ENCODE assay signal across 9 cellular contexts in the genomic region with DNA sequence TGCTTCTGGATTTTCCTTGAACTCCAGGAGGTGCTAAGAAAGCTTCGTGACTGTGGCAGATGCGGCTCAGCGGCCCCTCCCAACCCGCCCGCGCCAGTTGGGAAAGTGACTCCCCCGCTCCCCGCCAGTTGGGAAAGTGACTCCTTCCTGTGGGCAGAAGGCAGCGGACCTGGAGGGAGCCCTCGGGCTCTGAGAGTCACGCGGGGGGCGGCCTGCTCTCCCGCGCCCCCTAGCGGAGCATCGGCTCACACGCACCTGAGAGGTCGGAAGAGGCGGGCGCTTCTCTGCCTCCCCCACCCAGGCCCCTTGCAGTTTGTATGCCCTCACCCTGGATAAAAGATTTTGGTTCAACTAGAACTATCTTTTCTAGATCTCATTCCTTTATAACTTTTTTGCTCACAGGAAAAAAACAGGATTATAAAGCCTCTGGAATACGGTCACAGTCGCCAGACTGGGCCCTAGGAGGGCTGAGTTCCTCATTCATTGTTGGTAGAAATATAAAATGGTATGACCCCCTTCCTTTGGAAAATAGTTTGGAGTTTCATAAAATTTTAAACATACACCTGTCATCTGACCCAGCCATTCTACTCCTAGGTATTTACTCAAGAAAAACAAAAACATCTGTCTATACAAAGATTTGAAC.
DNase-seq lines count a peak whose midpoint lies in the region; ATAC-seq, FAIRE-seq and TF ChIP-seq lines count a peak whose summit lies in the region.
"Had no signal": no experiment of that assay in that cellular context is flagged by ENCODE, and none has a peak within 500 bp of the region (broad histone marks: within the 10 kb centered on the region; RNA-seq: fewer than 3 reads in every experiment).

No MANE protein-coding gene starts in this region.

- H3F3A ChIP-seq in PC-3 (ENCODE audit: low read length, unreplicated experiment) = no peaks in the 10 kb centered on the region

- no peak overlapping the region for H3K27ac ChIP-seq in PC-3 (ENCODE audit: low read length)

- H3K27me3 Mint-ChIP-seq in MCF 10A (ENCODE audit: insufficient read depth, unreplicated experiment) = peaks cover 57% of the 10 kb centered on the region
- H3K27me3 Mint-ChIP-seq in mesothelial cell of epicardium (ENCODE audit: low read depth) = peaks cover 18% of the 10 kb centered on the region

- H3K36me3 Mint-ChIP-seq in MCF 10A (ENCODE audit: insufficient read depth, unreplicated experiment) (no peaks in the 10 kb centered on the region), mesothelial cell of epicardium (no peaks in the 10 kb centered on the region)

- no peaks in the 10 kb centered on the region for H3K27me3 ChIP-seq in PC-3 (ENCODE audit: low read length)

- no peak overlapping the region for H3K9ac ChIP-seq in PC-3 (ENCODE audit: low read length)

- no peaks in the 10 kb centered on the region for H4K20me1 ChIP-seq in PC-3 (ENCODE audit: low read length)

- H3K27ac Mint-ChIP-seq in MCF 10A (ENCODE audit: low read depth, unreplicated experiment) (no peak overlapping the region), mesothelial cell of epicardium (no peak overlapping the region)

- H2AFZ ChIP-seq in PC-3 (ENCODE audit: low read length) = no peak overlapping the region

- H3K4me1 ChIP-seq in PC-3 (ENCODE audit: insufficient read depth, low read length) = no peaks in the 10 kb centered on the region

- H3K36me3 ChIP-seq in PC-3 (ENCODE audit: low read depth, low read length) = no peaks in the 10 kb centered on the region

- no peaks in the 10 kb centered on the region for H3K79me2 ChIP-seq in PC-3 (ENCODE audit: low read length)

- no peak for DNase-seq in D721Med (ENCODE audit: insufficient read length, low spot score)
- DNase-seq in PC-3 = no peak
- DNase-seq in MCF 10A (ENCODE audit: unreplicated experiment) = peak; percentile 9
- peak in 1 of 2 donors; percentile 38 for DNase-seq in left colon
- peak; percentile 3 for DNase-seq in stimulated activated naive CD4-positive, alpha-beta T cell treated with Interleukin-2 at 50 U/mL for 16 hours (lab: John Stamatoyannopoulos, UW)
- DNase-seq in C1 segment of cervical spinal cord (lab: John Stamatoyannopoulos, UW) = no peak
- DNase-seq in mesothelial cell of epicardium (ENCODE audit: low spot score in 2 of 2, unreplicated experiment in 2 of 2) = no peak

- no TSS peak for BruUV-seq in PC-3 (replicated peaks; lab: Mats Ljungman, UMichigan)
- BruUV-seq in MCF 10A (replicated peaks; lab: Mats Ljungman, UMichigan) = no TSS peak

- POLR2A ChIA-PET in PC-3 (lab: Charles Lee; ENCODE audit: unreplicated experiment) (no interaction called here), MCF 10A (lab: Yijun Ruan, JAX) (no interaction called here)

- no peak for ATAC-seq in PC-3
- peak; percentile 36 for ATAC-seq in left colon
- no peak for ATAC-seq in GM19351 (IDR thresholded peaks at IDR 0.05; ENCODE audit: unreplicated experiment)

- H3K4me1 Mint-ChIP-seq in MCF 10A (ENCODE audit: insufficient read depth, unreplicated experiment) (peaks cover 4% of the 10 kb centered on the region), mesothelial cell of epicardium (peaks cover 22% of the 10 kb centered on the region)

- no peaks in the 10 kb centered on the region for H3K9me3 ChIP-seq in PC-3 (ENCODE audit: low read length)

- no peak overlapping the region for H3K4me3 Mint-ChIP-seq in MCF 10A (ENCODE audit: unreplicated experiment)
- H3K4me3 Mint-ChIP-seq in mesothelial cell of epicardium = no peak overlapping the region

- peaks cover 10% of the 10 kb centered on the region for H3K9me3 Mint-ChIP-seq in MCF 10A (ENCODE audit: unreplicated experiment)
- H3K9me3 Mint-ChIP-seq in mesothelial cell of epicardium = peaks cover 10% of the 10 kb centered on the region

- no peak overlapping the region for H3K4me2 ChIP-seq in PC-3 (ENCODE audit: low read length)

- intact Hi-C loops in PC-3 (cut with micrococcal nuclease) = loop anchor here (5.0 to 10.0 kb wide), 3 partner anchors 492 to 955 kb away; no protein-coding TSS in a partner anchor
- intact Hi-C loops in MCF 10A (cut with micrococcal nuclease) = loop anchor here (2.0 to 5.0 kb wide), 5 partner anchors 493 to 1537 kb away; no protein-coding TSS in a partner anchor
- intact Hi-C loops in left colon (cut with DNase I, micrococcal nuclease) = loop anchor here in 1 of 2 donors (10.0 kb wide), 2 partner anchors 155 to 495 kb away; no protein-coding TSS in a partner anchor

- CTCF ChIA-PET in PC-3 (lab: Charles Lee) (no interaction called here), MCF 10A (lab: Yijun Ruan, JAX) (interaction anchor here (0.6 to 1.3 kb wide), 8 partner anchors 8 to 1092 kb away, joined by 3 to 4 read pairs (median 3); no protein-coding TSS in a partner anchor)

- H3K9me2 ChIP-seq in PC-3 (replicated peaks; ENCODE audit: low read length) = no peaks in the 10 kb centered on the region

- TF ChIP-seq CTCF in D721Med (IDR thresholded peaks at IDR 0.05; ENCODE audit: insufficient read depth, missing control alignments) = peak; percentile 12
- TF ChIP-seq CTCF in PC-3 (conservative IDR thresholded peaks at IDR 0.05; ENCODE audit: low read depth, low read length) = peak; percentile 47; the same call in 1 of the 2 replicates
- TF ChIP-seq CTCF in MCF 10A (IDR thresholded peaks at IDR 0.05; ENCODE audit: unreplicated experiment) = peak; percentile 44
- TF ChIP-seq CTCF in mesothelial cell of epicardium (IDR thresholded peaks at IDR 0.05; ENCODE audit: unreplicated experiment) = no peak

- H3K4me3 ChIP-seq in PC-3 (ENCODE audit: low read length) = no peak overlapping the region

- FAIRE-seq in D721Med (lab: Jason Lieb, UNC) = no peak
- FAIRE-seq: colon had no signal

Comparison
In these comparisons a context has a peak if more than half of its experiments do, and no peak if none do; other contexts are left out.
1. DNase-seq: peak in MCF 10A (single experiment) and stimulated activated naive CD4-positive, alpha-beta T cell treated with Interleukin-2 at 50 U/mL for 16 hours (single experiment); none in D721Med (single experiment), PC-3 (single experiment), C1 segment of cervical spinal cord (0 of 14) and mesothelial cell of epicardium (0 of 2).